ENCODE assay signal across 20 cellular contexts in the genomic region with DNA sequence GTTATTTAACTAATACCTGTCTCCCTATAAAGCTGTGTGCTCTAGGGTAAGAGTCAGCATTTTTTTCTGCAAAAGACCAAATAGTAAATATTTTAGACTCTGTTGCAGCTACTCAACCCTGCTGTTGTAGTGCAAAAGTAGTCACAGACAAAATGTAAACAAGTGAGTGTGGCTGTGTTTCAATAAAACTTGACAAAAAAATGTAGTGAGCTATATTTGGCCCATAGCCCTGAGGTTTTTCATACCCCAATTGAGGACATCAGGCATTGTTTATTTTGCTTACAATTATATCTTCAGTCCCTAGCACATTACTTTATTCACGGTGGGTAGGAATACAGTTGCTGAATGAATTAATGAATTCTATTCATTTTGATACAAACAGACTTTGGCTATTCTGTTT.
"Had no signal": no experiment of that assay in that cellular context is flagged by ENCODE, and none has a peak within 500 bp of the region (broad histone marks: within the 10 kb centered on the region; RNA-seq: fewer than 3 reads in every experiment).

No MANE protein-coding gene starts in this region.

- H3K4me2 ChIP-seq: SK-N-SH had no signal

- H3K4me3 ChIP-seq: MG63 had no signal

- FAIRE-seq: HepG2 had no signal

- ATAC-seq: HepG2, Panc1 had no signal

- DNase-seq: KBM-7, MG63, NCI-H1092, NCI-H1105 treated with DMSO at 0.1 percent for 48 hours, NCI-H1417 treated with DMSO at 0.1 percent for 48 hours, NCI-H146, NCI-H1694 treated with DMSO at 0.1 percent for 48 hours, NCI-H1930, NCI-H2081, NCI-H2107, NCI-H2227 treated with DMSO at 0.1 percent for 48 hours, NCI-H524 treated with DMSO at 0.1 percent for 48 hours, NCI-H69, NCI-H774, SHP77, SK-N-SH, SW 1271 had no signal

- H3K9me3 ChIP-seq: MG63, SK-N-SH had no signal

- H3K27ac ChIP-seq: RWPE1 had no signal

- H3K27me3 ChIP-seq: MG63 had no signal

- H3K36me3 ChIP-seq: MG63 had no signal

- H3K9ac ChIP-seq: SK-N-SH had no signal
